11 cellular contexts compared by ENCODE assay signal in genomic region chrY:12621446-12622081, GRCh38.
A peak's percentile ranks its signal among the peaks of the same experiment; 100 is the strongest.
DNase-seq lines count a peak whose midpoint lies in the region; ATAC-seq and TF ChIP-seq lines count a peak whose summit lies in the region.
"Had no signal": no experiment of that assay in that cellular context is flagged by ENCODE, and none has a peak within 500 bp of the region (broad histone marks: within the 10 kb centered on the region; RNA-seq: fewer than 3 reads in every experiment).

No MANE protein-coding gene starts in this region.

- H3K4me3 ChIP-seq in fibroblast of villous mesenchyme (ENCODE audit: low read depth, low read length) (no peak overlapping the region), transverse colon (no peak overlapping the region)
- H3K4me3 ChIP-seq: gastrocnemius medialis had no signal

- no peak for TF ChIP-seq POLR2A in transverse colon (IDR thresholded peaks at IDR 0.05)

- H3K4me3 Mint-ChIP-seq in activated naive CD8-positive, alpha-beta T cell, result peak overlapping the region; percentile 13
- no peak overlapping the region for H3K4me3 Mint-ChIP-seq in activated naive CD8-positive, alpha-beta T cell treated with anti-CD3 and anti-CD28 coated beads for 36 hours

- intact Hi-C loops in transverse colon (cut with DNase I; ENCODE audit: low total_unique reads), result no loop called here

- H3K27me3 Mint-ChIP-seq in activated naive CD8-positive, alpha-beta T cell, result no peaks in the 10 kb centered on the region
- no peaks in the 10 kb centered on the region for H3K27me3 Mint-ChIP-seq in activated naive CD8-positive, alpha-beta T cell treated with anti-CD3 and anti-CD28 coated beads for 36 hours

- no peaks in the 10 kb centered on the region for H3K27me3 ChIP-seq in transverse colon
- H3K27me3 ChIP-seq: gastrocnemius medialis had no signal

- WGBS in transverse colon (ENCODE audit: low coverage in 1 of 2), 2 donors, result no CpG with 5 or more reads among the region's 17 CpGs

- H3K4me1 Mint-ChIP-seq in activated naive CD8-positive, alpha-beta T cell (ENCODE audit: low read depth), result peaks cover 28% of the 10 kb centered on the region
- no peaks in the 10 kb centered on the region for H3K4me1 Mint-ChIP-seq in activated naive CD8-positive, alpha-beta T cell treated with anti-CD3 and anti-CD28 coated beads for 36 hours

- TF ChIP-seq CTCF in fibroblast of villous mesenchyme (IDR thresholded peaks at IDR 0.05; ENCODE audit: insufficient read depth, low read depth, low read length), result peak; percentile 44
- peak in 3 of 5 experiments; percentile 22 to 36 (median 24) for TF ChIP-seq CTCF in transverse colon (IDR thresholded peaks at IDR 0.05)

- H3K9me3 ChIP-seq in transverse colon, result no peaks in the 10 kb centered on the region
- H3K9me3 ChIP-seq: gastrocnemius medialis had no signal

- no peaks in the 10 kb centered on the region for H3K36me3 ChIP-seq in transverse colon
- H3K36me3 ChIP-seq: gastrocnemius medialis had no signal

- no peak for TF ChIP-seq EP300 in transverse colon (IDR thresholded peaks at IDR 0.05; ENCODE audit: low read depth)

- H3K36me3 Mint-ChIP-seq in activated naive CD8-positive, alpha-beta T cell, result no peaks in the 10 kb centered on the region
- peaks cover 3% of the 10 kb centered on the region for H3K36me3 Mint-ChIP-seq in activated naive CD8-positive, alpha-beta T cell treated with anti-CD3 and anti-CD28 coated beads for 36 hours

- no peak overlapping the region for H3K27ac ChIP-seq in transverse colon
- H3K27ac ChIP-seq: gastrocnemius medialis had no signal

- H3K9me3 Mint-ChIP-seq in activated naive CD8-positive, alpha-beta T cell (ENCODE audit: low read depth), result no peaks in the 10 kb centered on the region
- H3K9me3 Mint-ChIP-seq in activated naive CD8-positive, alpha-beta T cell treated with anti-CD3 and anti-CD28 coated beads for 36 hours, result peaks cover 4% of the 10 kb centered on the region

- no peak for DNase-seq in activated naive CD8-positive, alpha-beta T cell treated with anti-CD3 and anti-CD28 coated beads for 36 hours
- DNase-seq in NCI-H69 (lab: John Stamatoyannopoulos, UW) (peak; percentile 24), fibroblast of villous mesenchyme (ENCODE audit: low read depth) (peak; percentile 18), transverse colon (no peak), T-helper 9 cell (no peak), NCI-H345 treated with DMSO at 0.1 percent for 48 hours (lab: John Stamatoyannopoulos, UW; ENCODE audit: unreplicated experiment) (no peak)
- DNase-seq: aorta, gastrocnemius medialis, IMR-90 had no signal

- no peak for ATAC-seq in HG02852 (IDR thresholded peaks at IDR 0.05; ENCODE audit: unreplicated experiment)

- no peaks in the 10 kb centered on the region for H3K4me1 ChIP-seq in transverse colon
- H3K4me1 ChIP-seq: gastrocnemius medialis had no signal

- in situ Hi-C loops in transverse colon (cut with MboI; ENCODE audit: low pct_ligation_motif_present in 1 of 4, low pct_unique_long_range_greater_than_20kb in 1 of 4, low sequenced_read_pairs in 3 of 4), result no loop called here

- no peak overlapping the region for H3K27ac Mint-ChIP-seq in activated naive CD8-positive, alpha-beta T cell
- H3K27ac Mint-ChIP-seq in activated naive CD8-positive, alpha-beta T cell treated with anti-CD3 and anti-CD28 coated beads for 36 hours, result no peak overlapping the region

Comparison
In these comparisons a context has a peak if more than half of its experiments do, and no peak if none do; other contexts are left out.
1. DNase-seq: peak in NCI-H69 (single experiment) and fibroblast of villous mesenchyme (single experiment); none in activated naive CD8-positive, alpha-beta T cell treated with anti-CD3 and anti-CD28 coated beads for 36 hours (single experiment), transverse colon (single experiment), T-helper 9 cell (single experiment) and NCI-H345 treated with DMSO at 0.1 percent for 48 hours (single experiment).